9 cellular contexts compared by ENCODE assay signal in genomic region chr19:1277061-1277460, GRCh38. TPM values are rescaled to one million over a fixed set of nuclear protein-coding genes. Genes with fewer than 3 reads are reported as not detected.
A peak's percentile ranks its signal among the peaks of the same experiment; 100 is the strongest.
DNase-seq lines count a peak whose midpoint lies in the region; FAIRE-seq and TF ChIP-seq lines count a peak whose summit lies in the region.
"Had no signal": no experiment of that assay in that cellular context is flagged by ENCODE, and none has a peak within 500 bp of the region (broad histone marks: within the 10 kb centered on the region; RNA-seq: fewer than 3 reads in every experiment).

No MANE protein-coding gene starts in this region.

- peaks cover 37% of the 10 kb centered on the region for H3K36me3 ChIP-seq in CD4-positive, alpha-beta memory T cell (ENCODE audit: insufficient read depth, low read length)
- H3K36me3 ChIP-seq in astrocyte (ENCODE audit: insufficient read depth, low read length): peaks cover 21% of the 10 kb centered on the region
- peaks cover 3% of the 10 kb centered on the region for H3K36me3 ChIP-seq in neural progenitor cell

- H3K36me3 Mint-ChIP-seq in CD4-positive, alpha-beta memory T cell: peaks cover 24 to 45% of the 10 kb centered on the region in 2 donors
- H3K36me3 Mint-ChIP-seq in astrocyte (ENCODE audit: low read depth, unreplicated experiment) (peaks cover 14% of the 10 kb centered on the region), neural progenitor cell (peaks cover 19% of the 10 kb centered on the region)

- peaks cover 19 to 51% (median 28%) of the 10 kb centered on the region in 4 donors for H3K4me1 Mint-ChIP-seq in CD4-positive, alpha-beta memory T cell
- H3K4me1 Mint-ChIP-seq in astrocyte (ENCODE audit: low read depth, unreplicated experiment): peaks cover 14% of the 10 kb centered on the region
- H3K4me1 Mint-ChIP-seq in neural progenitor cell: peaks cover 36% of the 10 kb centered on the region

- peak overlapping the region in 1 of 2 donors; percentile 87 for H3K4me3 ChIP-seq in CD4-positive, alpha-beta memory T cell (ENCODE audit: low read length in 2 of 2)
- peak overlapping the region; percentile 88 for H3K4me3 ChIP-seq in Jurkat, Clone E6-1 (ENCODE audit: low read length)
- no peak overlapping the region for H3K4me3 ChIP-seq in astrocyte (ENCODE audit: insufficient read depth, low read depth, low read length)
- H3K4me3 ChIP-seq in neural progenitor cell: no peak overlapping the region

- no peak for TF ChIP-seq CTCF in astrocyte (IDR thresholded peaks at IDR 0.05; ENCODE audit: insufficient read depth, low read depth, low read length)
- TF ChIP-seq CTCF in neural progenitor cell (IDR thresholded peaks at IDR 0.05): no peak

- POLR2A ChIA-PET in CD4-positive, alpha-beta memory T cell (lab: Charles Lee; ENCODE audit: partially characterized antibody): interaction anchor here (1.5 to 4.8 kb wide), 2 partner anchors 9 to 18 kb away, joined by 3 to 41 read pairs; partner anchors contain the start of gene CIRBP

- no peaks in the 10 kb centered on the region for H3K27me3 ChIP-seq in CD4-positive, alpha-beta memory T cell (ENCODE audit: insufficient read depth, low read length)
- H3K27me3 ChIP-seq in astrocyte (ENCODE audit: insufficient read depth, low read length) (no peaks in the 10 kb centered on the region), neural progenitor cell (no peaks in the 10 kb centered on the region)

- peaks cover 63% of the 10 kb centered on the region for H3F3A ChIP-seq in neural progenitor cell (ENCODE audit: low read depth)

- peaks cover 0 to 11% (median 0%) of the 10 kb centered on the region in 8 donors for H3K9me3 Mint-ChIP-seq in CD4-positive, alpha-beta memory T cell
- H3K9me3 Mint-ChIP-seq in astrocyte (ENCODE audit: unreplicated experiment) (no peaks in the 10 kb centered on the region), neural progenitor cell (no peaks in the 10 kb centered on the region)

- no peaks in the 10 kb centered on the region for H3K27me3 Mint-ChIP-seq in CD4-positive, alpha-beta memory T cell
- H3K27me3 Mint-ChIP-seq in astrocyte (ENCODE audit: low read depth, unreplicated experiment): no peaks in the 10 kb centered on the region
- H3K27me3 Mint-ChIP-seq in neural progenitor cell (ENCODE audit: insufficient read depth, low read depth): peaks cover 15% of the 10 kb centered on the region

- H3K79me2 ChIP-seq in astrocyte (ENCODE audit: insufficient read depth, low read length) (peaks cover 43% of the 10 kb centered on the region), neural progenitor cell (ENCODE audit: low read depth) (peaks cover 33% of the 10 kb centered on the region)

- peak overlapping the region; percentile 93 for H3K27ac ChIP-seq in CD4-positive, alpha-beta memory T cell (ENCODE audit: low read depth, low read length)
- no peak overlapping the region for H3K27ac ChIP-seq in astrocyte (ENCODE audit: low read depth, low read length)
- H3K27ac ChIP-seq in neural progenitor cell: no peak overlapping the region

- H4K20me1 ChIP-seq in astrocyte (ENCODE audit: insufficient read depth, low read length): peaks cover 44% of the 10 kb centered on the region
- H4K20me1 ChIP-seq in neural progenitor cell (ENCODE audit: low read depth): peaks cover 44% of the 10 kb centered on the region

- peak overlapping the region in 7 of 8 donors; percentile 87 to 93 (median 90) for H3K4me3 Mint-ChIP-seq in CD4-positive, alpha-beta memory T cell
- H3K4me3 Mint-ChIP-seq in astrocyte (ENCODE audit: unreplicated experiment) (peak overlapping the region; percentile 78), neural progenitor cell (peak overlapping the region; percentile 88)

- no peaks in the 10 kb centered on the region for H3K9me3 ChIP-seq in CD4-positive, alpha-beta memory T cell (ENCODE audit: control insufficient read depth in 1 of 2, low read length in 2 of 2)
- H3K9me3 ChIP-seq in astrocyte (ENCODE audit: insufficient read depth, low read depth, low read length): no peaks in the 10 kb centered on the region
- H3K9me3 ChIP-seq in neural progenitor cell (ENCODE audit: low read depth): no peaks in the 10 kb centered on the region

- H3K4me1 ChIP-seq in CD4-positive, alpha-beta memory T cell (ENCODE audit: insufficient read depth, low read length): peaks cover 45% of the 10 kb centered on the region
- H3K4me1 ChIP-seq in astrocyte (ENCODE audit: insufficient read depth, low read length) (peaks cover 32% of the 10 kb centered on the region), neural progenitor cell (peaks cover 26% of the 10 kb centered on the region)

- no peak overlapping the region for H3K9ac ChIP-seq in astrocyte (ENCODE audit: low read length)
- no peak overlapping the region for H3K9ac ChIP-seq in neural progenitor cell

- no peak for DNase-seq in CD4-positive, alpha-beta memory T cell
- no peak for DNase-seq in Jurkat, Clone E6-1 (ENCODE audit: low read depth, low spot score)
- no peak for DNase-seq in astrocyte (ENCODE audit: low read depth)
- DNase-seq in neural progenitor cell (ENCODE audit: low spot score): no peak
- no peak for DNase-seq in MV-4-11 (lab: John Stamatoyannopoulos, UW)
- DNase-seq in NCI-H345 treated with DMSO at 0.1 percent for 48 hours (lab: John Stamatoyannopoulos, UW; ENCODE audit: unreplicated experiment): no peak
- DNase-seq in SIG-M5 (lab: John Stamatoyannopoulos, UW): no peak
- DNase-seq in GM19239 (ENCODE audit: insufficient read length, low spot score): no peak
- DNase-seq: right cardiac atrium had no signal

- intact Hi-C loops in CD4-positive, alpha-beta memory T cell (cut with micrococcal nuclease): loop anchor here (5.0 kb wide), 1 partner anchor 80 kb away; no protein-coding TSS in a partner anchor

- no peak for FAIRE-seq in astrocyte (lab: Jason Lieb, UNC)
- no peak for FAIRE-seq in GM19239 (lab: Jason Lieb, UNC)

- peak overlapping the region; percentile 67 to 97 (median 96) for H3K27ac Mint-ChIP-seq in CD4-positive, alpha-beta memory T cell
- no peak overlapping the region for H3K27ac Mint-ChIP-seq in astrocyte (ENCODE audit: unreplicated experiment)
- H3K27ac Mint-ChIP-seq in neural progenitor cell: no peak overlapping the region

- CTCF ChIA-PET in CD4-positive, alpha-beta memory T cell (lab: Charles Lee; ENCODE audit: partially characterized antibody): interaction anchor here (0.7 to 3.0 kb wide), 2 partner anchors 33 to 523 kb away, joined by 3 to 16 read pairs; no protein-coding TSS in a partner anchor

- H3K4me2 ChIP-seq in astrocyte (ENCODE audit: low read length): peak overlapping the region; percentile 96
- H3K4me2 ChIP-seq in neural progenitor cell: no peak overlapping the region

- no peak overlapping the region for H2AFZ ChIP-seq in astrocyte (ENCODE audit: low read depth, low read length)
- no peak overlapping the region for H2AFZ ChIP-seq in neural progenitor cell (replicated peaks)

RNA-seq across cellular contexts. Expression of gene FAM174C, which starts 1.7 kb away (rescaled TPM):
- total RNA-seq in CD4-positive, alpha-beta memory T cell: 10 to 100 TPM; 50.5 to 54.2 TPM
- 100 to 1,000 TPM in 1 of 2 donors, 10 to 100 TPM in 1; 57.2 to 114 TPM for polyA plus RNA-seq in CD4-positive, alpha-beta memory T cell
- 79.3 TPM for polyA plus RNA-seq in Jurkat, Clone E6-1 (2012; ENCODE audit: insufficient read depth, insufficient read length)
- total RNA-seq in astrocyte (50.5 and 50.8 TPM in 2 replicates), neural progenitor cell (ENCODE audit: low replicate concordance) (4.8 and 14.6 TPM in 2 replicates)

RNA-seq across cellular contexts. Expression of gene CIRBP, which starts 7.9 kb away (rescaled TPM):
- 100 to 1,000 TPM; 574 to 638 TPM for total RNA-seq in CD4-positive, alpha-beta memory T cell
- 100 to 1,000 TPM; 160 to 257 TPM for polyA plus RNA-seq in CD4-positive, alpha-beta memory T cell
- polyA plus RNA-seq in Jurkat, Clone E6-1 (2012; ENCODE audit: insufficient read depth, insufficient read length): 253 TPM
- total RNA-seq in astrocyte (184 and 215 TPM in 2 replicates), neural progenitor cell (ENCODE audit: low replicate concordance) (395 and 737 TPM in 2 replicates)

RNA-seq across cellular contexts. Expression of gene EFNA2, which starts 8.6 kb away (rescaled TPM):
- not detected for total RNA-seq in CD4-positive, alpha-beta memory T cell
- polyA plus RNA-seq in CD4-positive, alpha-beta memory T cell: not detected
- 1.9 TPM for polyA plus RNA-seq in Jurkat, Clone E6-1 (2012; ENCODE audit: insufficient read depth, insufficient read length)
- total RNA-seq in astrocyte (7.0 and 8.4 TPM in 2 replicates), neural progenitor cell (ENCODE audit: low replicate concordance) (13.2 and 34.7 TPM in 2 replicates)
- total RNA-seq: right cardiac atrium had no signal
- polyA plus RNA-seq: right cardiac atrium had no signal

RNA-seq across cellular contexts. Expression of gene MIDN, which starts 28.7 kb away (rescaled TPM):
- total RNA-seq in CD4-positive, alpha-beta memory T cell: 10 to 100 TPM; 30.3 to 34.0 TPM
- polyA plus RNA-seq in CD4-positive, alpha-beta memory T cell: 1 to 10 TPM in 1 of 2 donors, under 1 TPM in 1; 0.75 to 6.1 TPM
- 29.9 TPM for polyA plus RNA-seq in Jurkat, Clone E6-1 (2012; ENCODE audit: insufficient read depth, insufficient read length)
- total RNA-seq in astrocyte (119 and 141 TPM in 2 replicates), neural progenitor cell (ENCODE audit: low replicate concordance) (16.1 and 51.3 TPM in 2 replicates)

RNA-seq across cellular contexts. Expression of gene ATP5F1D, which starts 35.5 kb away (rescaled TPM):
- total RNA-seq in CD4-positive, alpha-beta memory T cell: 100 to 1,000 TPM; 105 to 108 TPM
- 100 to 1,000 TPM; 133 to 243 TPM for polyA plus RNA-seq in CD4-positive, alpha-beta memory T cell
- polyA plus RNA-seq in Jurkat, Clone E6-1 (2012; ENCODE audit: insufficient read depth, insufficient read length): 286 TPM
- total RNA-seq in astrocyte (154 and 170 TPM in 2 replicates), neural progenitor cell (ENCODE audit: low replicate concordance) (7.1 and 52.0 TPM in 2 replicates)

Comparison
In these comparisons a context has a peak if more than half of its experiments do, and no peak if none do; other contexts are left out.
1. H3K27ac Mint-ChIP-seq: peak in CD4-positive, alpha-beta memory T cell (7 of 7); none in astrocyte (single experiment) and neural progenitor cell (single experiment).
2. Peak in every context shown above with its lines, with median percentiles within 50 percentile points of each other: H3K4me3 Mint-ChIP-seq.